11 cellular contexts compared by ENCODE assay signal in the genomic region with DNA sequence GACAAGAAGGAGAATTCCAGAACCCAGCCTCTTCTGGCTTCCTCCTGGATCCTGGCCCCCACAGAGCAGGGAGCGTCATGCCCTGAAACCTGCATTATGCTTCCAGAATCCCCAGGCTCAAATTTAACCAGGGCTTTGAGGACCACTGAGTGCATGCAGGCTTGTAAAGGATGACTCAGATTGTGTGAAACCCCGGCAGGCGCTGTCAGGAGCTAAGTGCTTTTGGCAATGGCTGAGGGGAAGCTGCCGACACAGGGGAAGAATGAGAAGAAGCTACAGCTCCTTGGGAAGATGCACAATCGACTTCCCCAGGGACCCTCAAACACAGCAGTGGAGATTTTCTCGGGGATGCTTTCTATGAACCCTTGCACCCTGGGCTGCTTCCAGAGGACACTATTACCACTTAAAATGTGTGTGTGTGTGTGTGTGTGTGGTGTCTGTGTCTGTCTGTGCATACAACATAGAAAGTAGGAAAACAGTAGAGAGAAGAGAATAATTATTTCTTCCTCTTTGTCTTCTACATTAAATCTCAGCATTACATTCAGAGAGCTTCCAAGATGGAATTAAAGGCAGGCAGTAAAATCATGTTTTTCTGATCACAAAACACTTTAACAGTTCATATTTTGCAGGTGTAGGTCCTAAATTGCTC.
DNase-seq lines count a peak whose midpoint lies in the region; ATAC-seq, FAIRE-seq and TF ChIP-seq lines count a peak whose summit lies in the region.
"Had no signal": no experiment of that assay in that cellular context is flagged by ENCODE, and none has a peak within 500 bp of the region (broad histone marks: within the 10 kb centered on the region; RNA-seq: fewer than 3 reads in every experiment).

No MANE protein-coding gene starts in this region.

- no peaks in the 10 kb centered on the region for H3K36me3 ChIP-seq in PC-3 (ENCODE audit: low read depth, low read length)
- no peaks in the 10 kb centered on the region for H3K36me3 ChIP-seq in gastrocnemius medialis
- no peaks in the 10 kb centered on the region for H3K36me3 ChIP-seq in thyroid gland
- H3K36me3 ChIP-seq: breast epithelium had no signal

- H3K9me2 ChIP-seq in PC-3 (replicated peaks; ENCODE audit: low read length), result no peaks in the 10 kb centered on the region

- H3K27ac ChIP-seq in PC-3 (ENCODE audit: low read length) (peak overlapping the region; percentile 41), gastrocnemius medialis (no peak overlapping the region), thyroid gland (no peak overlapping the region)

- intact Hi-C loops in PC-3 (cut with micrococcal nuclease), result no loop called here
- intact Hi-C loops in gastrocnemius medialis (cut with DNase I; ENCODE audit: low total_unique reads), result no loop called here
- intact Hi-C loops in thyroid gland (cut with DNase I), result no loop called here

- H3K79me2 ChIP-seq in PC-3 (ENCODE audit: low read length), result no peaks in the 10 kb centered on the region

- TF ChIP-seq POLR2A in GM12892 (IDR thresholded peaks at IDR 0.05; ENCODE audit: low read depth, low read length) (no peak), gastrocnemius medialis (IDR thresholded peaks at IDR 0.05) (no peak), thyroid gland (IDR thresholded peaks at IDR 0.05) (no peak)

- peak overlapping the region; percentile 34; the same call in 1 of the 2 replicates for H3K4me3 ChIP-seq in PC-3 (ENCODE audit: low read length)
- H3K4me3 ChIP-seq in fibroblast of the aortic adventitia (ENCODE audit: low read depth, low read length), result peak overlapping the region; percentile 37
- H3K4me3 ChIP-seq in gastrocnemius medialis, result no peak overlapping the region
- no peak overlapping the region for H3K4me3 ChIP-seq in thyroid gland (replicated peaks in 1 of 3)
- H3K4me3 ChIP-seq: breast epithelium had no signal

- TF ChIP-seq CTCF in PC-3 (conservative IDR thresholded peaks at IDR 0.05; ENCODE audit: low read depth, low read length) (no peak), fibroblast of the aortic adventitia (IDR thresholded peaks at IDR 0.05; ENCODE audit: insufficient read depth, low read length) (no peak), gastrocnemius medialis (IDR thresholded peaks at IDR 0.05 in 4 of 5, conservative IDR thresholded peaks at IDR 0.05 in 1 of 5) (no peak), thyroid gland (IDR thresholded peaks at IDR 0.05) (no peak)

- peak; percentile 5 for FAIRE-seq in GM12892 (lab: Jason Lieb, UNC)

- WGBS in thyroid gland, 2 donors, result 66 to 70% methylated on average over 6 of the region's 6 CpGs

- peaks cover 28% of the 10 kb centered on the region for H3K4me1 ChIP-seq in PC-3 (ENCODE audit: insufficient read depth, low read length)
- no peaks in the 10 kb centered on the region for H3K4me1 ChIP-seq in gastrocnemius medialis
- no peaks in the 10 kb centered on the region for H3K4me1 ChIP-seq in thyroid gland

- no TSS peak for BruUV-seq in PC-3 (replicated peaks; lab: Mats Ljungman, UMichigan)

- POLR2A ChIA-PET in PC-3 (lab: Charles Lee; ENCODE audit: unreplicated experiment) (no interaction called here), HEK293T (lab: Yijun Ruan, JAX) (no interaction called here)

- H3K27me3 ChIP-seq in PC-3 (ENCODE audit: low read length) (no peaks in the 10 kb centered on the region), gastrocnemius medialis (no peaks in the 10 kb centered on the region), thyroid gland (no peaks in the 10 kb centered on the region)
- H3K27me3 ChIP-seq: breast epithelium had no signal

- H2AFZ ChIP-seq in PC-3 (ENCODE audit: low read length), result peak overlapping the region; percentile 79

- DNase-seq in GM12892 (ENCODE audit: insufficient read length) (no peak), PC-3 (peak; percentile 70), fibroblast of the aortic adventitia (ENCODE audit: low read depth) (peak; percentile 93), gastrocnemius medialis (peak; percentile 10 to 55), thyroid gland (no peak), NCI-H524 (lab: John Stamatoyannopoulos, UW) (no peak), HEK293T (ENCODE audit: extremely low spot score) (no peak)
- DNase-seq in stimulated activated CD4-positive, alpha-beta T cell treated with anti-CD3 and anti-CD28 coated beads, Interleukin-2, amount 100 ng/mL, for 48 hours, result no peak
- DNase-seq: activated B cell treated with CpG ODN at 0.5 μM for 24 hours, NCI-H1930 had no signal

- no peaks in the 10 kb centered on the region for H3F3A ChIP-seq in PC-3 (ENCODE audit: low read length, unreplicated experiment)

- no peak overlapping the region for H3K9ac ChIP-seq in PC-3 (ENCODE audit: low read length)

- H4K20me1 ChIP-seq in PC-3 (ENCODE audit: low read length), result no peaks in the 10 kb centered on the region

- H3K9me3 ChIP-seq in PC-3 (ENCODE audit: low read length) (no peaks in the 10 kb centered on the region), gastrocnemius medialis (no peaks in the 10 kb centered on the region), thyroid gland (no peaks in the 10 kb centered on the region)
- H3K9me3 ChIP-seq: breast epithelium had no signal

- in situ Hi-C loops in gastrocnemius medialis (cut with MboI; ENCODE audit: low sequenced_read_pairs in 4 of 4), result no loop called here

- CTCF ChIA-PET in PC-3 (lab: Charles Lee), result no interaction called here
- CTCF ChIA-PET in HEK293T (lab: Yijun Ruan, JAX), result interaction anchor here (0.5 to 0.8 kb wide), 4 partner anchors 31 to 1755 kb away, joined by 3 to 5 read pairs (median 3); no protein-coding TSS in a partner anchor

- peak overlapping the region; percentile 62 for H3K4me2 ChIP-seq in PC-3 (ENCODE audit: low read length)

- ATAC-seq in PC-3, result peak; percentile 84
- peak; percentile 21 to 34 for ATAC-seq in gastrocnemius medialis

TF ChIP-seq in HEK293T, 16 proteins besides CTCF, POLR2A, EP300 and RAD21:
- TF ChIP-seq SUZ12 (IDR thresholded peaks at IDR 0.05) (no peak), L3MBTL2 (conservative IDR thresholded peaks at IDR 0.05) (no peak), TARDBP (IDR thresholded peaks at IDR 0.05) (no peak), HDGF (IDR thresholded peaks at IDR 0.05; ENCODE audit: borderline replicate concordance) (no peak), ARNT (IDR thresholded peaks at IDR 0.05) (no peak), FOXM1 (IDR thresholded peaks at IDR 0.05; ENCODE audit: borderline replicate concordance) (no peak), ZNF384 (IDR thresholded peaks at IDR 0.05) (no peak), SP1 (IDR thresholded peaks at IDR 0.05) (no peak)

Comparison
In these comparisons a context has a peak if more than half of its experiments do, and no peak if none do; other contexts are left out.
1. DNase-seq: peak in PC-3 (single experiment), fibroblast of the aortic adventitia (single experiment) and gastrocnemius medialis (2 of 2); none in GM12892 (single experiment), thyroid gland (0 of 2), NCI-H524 (0 of 2), stimulated activated CD4-positive, alpha-beta T cell treated with anti-CD3 and anti-CD28 coated beads, Interleukin-2, amount 100 ng/mL, for 48 hours (0 of 2) and HEK293T (single experiment).
2. H3K4me3 ChIP-seq: peak in PC-3 (single experiment) and fibroblast of the aortic adventitia (single experiment); none in gastrocnemius medialis (0 of 4) and thyroid gland (0 of 3).